In the genomic region with DNA sequence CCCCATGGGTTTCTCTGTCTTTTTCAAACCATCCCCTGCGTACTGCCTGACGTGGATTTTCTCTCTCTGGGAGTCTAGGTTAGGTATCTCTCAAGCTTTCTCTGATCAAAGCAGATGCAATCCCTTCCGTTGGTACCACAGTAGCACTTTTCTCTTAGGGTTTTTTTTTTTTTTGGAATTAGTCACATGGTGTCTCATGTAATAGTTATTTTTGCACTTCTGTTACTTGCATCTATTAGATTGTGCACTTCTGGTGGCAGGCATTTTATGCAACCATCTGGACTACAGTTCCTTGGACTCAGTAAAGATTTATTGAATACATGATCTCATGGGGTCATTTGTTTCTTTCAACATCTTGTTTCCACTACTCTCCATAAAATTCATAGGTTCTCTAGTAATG, we compare ENCODE assay signal across 14 cellular contexts.
"Had no signal": no experiment of that assay in that cellular context is flagged by ENCODE, and none has a peak within 500 bp of the region (broad histone marks: within the 10 kb centered on the region; RNA-seq: fewer than 3 reads in every experiment).

No MANE protein-coding gene starts in this region.

- H3K4me3 Mint-ChIP-seq: activated naive CD8-positive, alpha-beta T cell; activated T-cell treated with anti-CD3 and anti-CD28 coated beads, Interleukin-2, amount 50 U/mL, for 24 hours; neural progenitor cell; stimulated activated naive CD8-positive, alpha-beta T cell treated with anti-CD3 and anti-CD28 coated beads, Interleukin-15, amount 100 ng/mL, for 72 hours had no signal

- H3K9me3 ChIP-seq: gastrocnemius medialis, ovary, testis had no signal

- H2AFZ ChIP-seq: neural progenitor cell had no signal

- H3K4me3 ChIP-seq: gastrocnemius medialis, neural progenitor cell, ovary, testis had no signal

- H3K27me3 Mint-ChIP-seq: activated naive CD8-positive, alpha-beta T cell; activated T-cell treated with anti-CD3 and anti-CD28 coated beads, Interleukin-2, amount 50 U/mL, for 24 hours; stimulated activated naive CD8-positive, alpha-beta T cell treated with anti-CD3 and anti-CD28 coated beads, Interleukin-15, amount 100 ng/mL, for 72 hours had no signal

- DNase-seq: activated CD4-positive, alpha-beta T cell treated with anti-CD3 and anti-CD28 coated beads, Interleukin-2, amount 50 U/mL, for 4 hours; activated effector memory CD4-positive, alpha-beta T cell treated with anti-CD3 and anti-CD28 coated beads, Interleukin-2, amount 50 U/mL, for 16 hours; activated T-cell treated with anti-CD3 and anti-CD28 coated beads, Interleukin-2, amount 50 U/mL, for 24 hours; gastrocnemius medialis; kidney; left ventricle myocardium superior; ovary; stimulated activated CD4-positive, alpha-beta T cell treated with anti-CD3 and anti-CD28 coated beads, Interleukin-4, amount 100 ng/mL, for 24 hours; stimulated activated naive CD8-positive, alpha-beta T cell treated with anti-CD3 and anti-CD28 coated beads, Interleukin-15, amount 100 ng/mL, for 72 hours; testis had no signal

- H3K27ac ChIP-seq: gastrocnemius medialis, neural progenitor cell, ovary, testis had no signal

- H3K9ac ChIP-seq: neural progenitor cell had no signal

- H3K4me1 Mint-ChIP-seq: stimulated activated naive CD8-positive, alpha-beta T cell treated with anti-CD3 and anti-CD28 coated beads, Interleukin-15, amount 100 ng/mL, for 72 hours had no signal

- H3K4me1 ChIP-seq: gastrocnemius medialis, testis had no signal

- H3K9me3 Mint-ChIP-seq: activated T-cell treated with anti-CD3 and anti-CD28 coated beads, Interleukin-2, amount 50 U/mL, for 24 hours; neural progenitor cell had no signal

- H3K27me3 ChIP-seq: gastrocnemius medialis, neural progenitor cell, ovary, testis had no signal

- H3K36me3 Mint-ChIP-seq: activated naive CD8-positive, alpha-beta T cell had no signal

- ATAC-seq: activated CD4-positive, CD25-positive, alpha-beta regulatory T cell treated with anti-CD3 and anti-CD28 coated beads, Interleukin-2, amount 50 U/mL, for 24 hours; esophagus mucosa; gastrocnemius medialis; left ventricle myocardium superior; stimulated activated naive CD8-positive, alpha-beta T cell treated with anti-CD3 and anti-CD28 coated beads, Interleukin-15, amount 100 ng/mL, for 72 hours had no signal

- H3K27ac Mint-ChIP-seq: activated naive CD8-positive, alpha-beta T cell; activated T-cell treated with anti-CD3 and anti-CD28 coated beads, Interleukin-2, amount 50 U/mL, for 24 hours; neural progenitor cell; stimulated activated naive CD8-positive, alpha-beta T cell treated with anti-CD3 and anti-CD28 coated beads, Interleukin-15, amount 100 ng/mL, for 72 hours had no signal

- H3K36me3 ChIP-seq: gastrocnemius medialis, neural progenitor cell, ovary had no signal

- H3K4me2 ChIP-seq: neural progenitor cell had no signal
